Comparison of ENCODE assay signal across 10 cellular contexts in the genomic region with DNA sequence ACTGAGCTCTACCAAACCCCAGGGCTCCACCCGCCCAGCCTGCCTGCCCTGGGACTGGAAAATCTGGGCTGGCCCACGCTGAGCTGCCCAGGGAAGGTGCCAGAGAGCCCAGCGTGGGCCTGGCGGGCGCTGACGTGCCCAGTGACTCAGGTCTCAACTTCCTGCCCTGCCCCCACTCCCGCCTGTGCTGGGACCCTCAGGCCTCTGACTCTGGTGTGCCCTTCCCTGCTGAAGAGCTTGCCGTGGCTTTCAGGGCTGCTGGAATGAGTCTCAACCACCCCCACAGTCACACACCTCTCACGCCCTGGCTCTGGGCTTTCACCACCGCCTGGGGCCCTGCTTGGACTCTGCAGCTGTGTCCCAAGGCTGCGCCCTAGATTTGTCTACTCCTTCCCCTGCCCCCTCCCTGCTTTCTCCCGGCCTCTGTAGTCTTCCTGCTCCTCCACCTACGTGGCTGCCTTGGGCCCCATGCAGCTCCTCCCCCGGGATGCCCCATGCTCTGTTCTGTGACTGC. TPM values are rescaled to one million over a fixed set of nuclear protein-coding genes. Genes with fewer than 3 reads are reported as not detected.
DNase-seq lines count a peak whose midpoint lies in the region; ATAC-seq, FAIRE-seq and TF ChIP-seq lines count a peak whose summit lies in the region.
"Had no signal": no experiment of that assay in that cellular context is flagged by ENCODE, and none has a peak within 500 bp of the region (broad histone marks: within the 10 kb centered on the region; RNA-seq: fewer than 3 reads in every experiment).

No MANE protein-coding gene starts in this region.

- peak overlapping the region; percentile 74 for H3K4me2 ChIP-seq in mammary epithelial cell (ENCODE audit: insufficient read depth, low read depth, low read length)
- peak overlapping the region; percentile 10 for H3K4me2 ChIP-seq in osteoblast (ENCODE audit: insufficient read depth, low read length)

- CTCF ChIA-PET in mammary epithelial cell (lab: Charles Lee; ENCODE audit: low non-redundant PET): no interaction called here

- TF ChIP-seq CTCF in mammary epithelial cell (conservative IDR thresholded peaks at IDR 0.05 in 1 of 2, IDR thresholded peaks at IDR 0.05 in 1 of 2; ENCODE audit: extremely low read depth in 1 of 2, insufficient read depth in 1 of 2, low read depth in 1 of 2, low read length in 2 of 2) (no peak), osteoblast (IDR thresholded peaks at IDR 0.05; ENCODE audit: extremely low read depth, low read depth, low read length) (no peak), GM10266 (IDR thresholded peaks at IDR 0.05; ENCODE audit: control insufficient read depth, insufficient read depth, low read depth, missing control alignments) (no peak), GM20000 (IDR thresholded peaks at IDR 0.05; ENCODE audit: extremely low read depth, missing control alignments) (no peak)

- H2AFZ ChIP-seq in mammary epithelial cell (ENCODE audit: low read depth, low read length): peak overlapping the region; percentile 79
- peak overlapping the region; percentile 57 for H2AFZ ChIP-seq in osteoblast (ENCODE audit: low read length)

- FAIRE-seq in HTR-8/SVneo (lab: Jason Lieb, UNC): peak; percentile 98
- FAIRE-seq: colon had no signal

- H3K27ac ChIP-seq in mammary epithelial cell (ENCODE audit: insufficient read depth, low read depth, low read length) (peak overlapping the region; percentile 71), osteoblast (ENCODE audit: low read depth, low read length) (peak overlapping the region; percentile 87)
- H3K27ac ChIP-seq: HL-60 had no signal

- intact Hi-C loops in mammary epithelial cell (cut with micrococcal nuclease): loop anchor here (1.0 kb wide), 1 partner anchor 12 kb away; no protein-coding TSS in a partner anchor

- H4K20me1 ChIP-seq in mammary epithelial cell (ENCODE audit: insufficient read depth, low read length) (no peaks in the 10 kb centered on the region), osteoblast (ENCODE audit: insufficient read depth, low read length) (peaks cover 19% of the 10 kb centered on the region)

- H3K79me2 ChIP-seq in mammary epithelial cell (ENCODE audit: insufficient read depth, low read length): peaks cover 9% of the 10 kb centered on the region
- peaks cover 30% of the 10 kb centered on the region for H3K79me2 ChIP-seq in osteoblast (ENCODE audit: insufficient read depth, low read length)

- no peak for ATAC-seq in HG03097 (IDR thresholded peaks at IDR 0.05; ENCODE audit: low FRiP score, unreplicated experiment)

- in situ Hi-C loops in mammary epithelial cell (cut with MboI; ENCODE audit: low sequenced_read_pairs in 2 of 2): no loop called here

- dilution Hi-C loops in mammary epithelial cell (cut with HindIII; ENCODE audit: low sequenced_read_pairs): no loop called here

- H3K9me3 ChIP-seq in mammary epithelial cell (replicated peaks; ENCODE audit: insufficient read depth, low read length): no peaks in the 10 kb centered on the region
- H3K9me3 ChIP-seq in osteoblast (ENCODE audit: low read depth, low read length): no peaks in the 10 kb centered on the region

- H3K36me3 ChIP-seq in mammary epithelial cell (ENCODE audit: insufficient read depth, low read length) (peaks cover 4% of the 10 kb centered on the region), osteoblast (ENCODE audit: insufficient read depth, low read length) (peaks cover 43% of the 10 kb centered on the region)

- WGBS in mammary epithelial cell (ENCODE audit: low coverage, missing lambda C conversion rate): 0% methylated on average over 13 of the region's 14 CpGs

- peak; percentile 48 for DNase-seq in AG20443 (ENCODE audit: low spot score)
- peak; percentile 88 for DNase-seq in HTR-8/SVneo (ENCODE audit: insufficient read length, low spot score)
- DNase-seq in mammary epithelial cell: peak; percentile 90
- DNase-seq in osteoblast (ENCODE audit: insufficient read length, low spot score, missing footprints): peak; percentile 99
- no peak for DNase-seq in GM03348 (ENCODE audit: low spot score)
- no peak for DNase-seq in GM10266 (ENCODE audit: extremely low spot score)
- no peak for DNase-seq in GM20000 (ENCODE audit: low spot score)

- H3K4me1 ChIP-seq in mammary epithelial cell (ENCODE audit: insufficient read depth, low read length) (peaks cover 35% of the 10 kb centered on the region), osteoblast (ENCODE audit: insufficient read depth, low read length) (peaks cover 12% of the 10 kb centered on the region)

- H3K9ac ChIP-seq in mammary epithelial cell (ENCODE audit: insufficient read depth, low read length): peak overlapping the region; percentile 59

- no TSS peak for BruUV-seq in mammary epithelial cell (replicated peaks; lab: Mats Ljungman, UMichigan)

- H3K4me3 ChIP-seq in mammary epithelial cell (replicated peaks in 1 of 3; ENCODE audit: insufficient read depth in 1 of 3, low read depth in 2 of 3, low read length in 3 of 3): no peak overlapping the region
- H3K4me3 ChIP-seq in osteoblast (ENCODE audit: insufficient read depth, low read length): no peak overlapping the region

- no peaks in the 10 kb centered on the region for H3K27me3 ChIP-seq in mammary epithelial cell (ENCODE audit: insufficient read depth, low read length)
- no peaks in the 10 kb centered on the region for H3K27me3 ChIP-seq in osteoblast (ENCODE audit: insufficient read depth, low read length)

RNA-seq across cellular contexts. Expression of gene LLGL1, which starts 10.4 kb away (rescaled TPM):
- total RNA-seq in mammary epithelial cell (10 to 100 TPM; 35.2 to 50.0 TPM), osteoblast (41.0 and 50.3 TPM in 2 replicates)
- polyA plus RNA-seq in mammary epithelial cell: 37.6 TPM
- polyA minus RNA-seq in mammary epithelial cell: 20.3 TPM

RNA-seq across cellular contexts. Expression of gene FLII, which starts 22.7 kb away (rescaled TPM):
- total RNA-seq in mammary epithelial cell: 100 to 1,000 TPM; 301 to 439 TPM
- polyA plus RNA-seq in mammary epithelial cell: 412 TPM
- polyA minus RNA-seq in mammary epithelial cell: 417 TPM
- 208 and 212 TPM in 2 replicates for total RNA-seq in osteoblast

RNA-seq across cellular contexts. Expression of gene MIEF2, which starts 24.7 kb away (rescaled TPM):
- total RNA-seq in mammary epithelial cell: 10 to 100 TPM; 11.9 to 56.3 TPM
- 7.7 TPM for polyA plus RNA-seq in mammary epithelial cell
- polyA minus RNA-seq in mammary epithelial cell: 27.9 TPM
- 14.5 and 16.5 TPM in 2 replicates for total RNA-seq in osteoblast

RNA-seq across cellular contexts. Expression of gene ALKBH5, which starts 52.2 kb away (rescaled TPM):
- total RNA-seq in mammary epithelial cell (100 to 1,000 TPM in 1 of 2 donors, 10 to 100 TPM in 1; 87.7 to 118 TPM), osteoblast (103 and 125 TPM in 2 replicates)
- 79.1 TPM for polyA plus RNA-seq in mammary epithelial cell
- polyA minus RNA-seq in mammary epithelial cell: 150 TPM

Comparison
In these comparisons a context has a peak if more than half of its experiments do, and no peak if none do; other contexts are left out.
1. DNase-seq: peak in AG20443 (single experiment), HTR-8/SVneo (single experiment), mammary epithelial cell (single experiment) and osteoblast (single experiment); none in GM03348 (single experiment), GM10266 (single experiment) and GM20000 (single experiment).